15 cellular contexts compared by ENCODE assay signal in genomic region chr16:88489163-88489721, GRCh38.
"Had no signal": no experiment of that assay in that cellular context is flagged by ENCODE, and none has a peak within 500 bp of the region (broad histone marks: within the 10 kb centered on the region; RNA-seq: fewer than 3 reads in every experiment).

No MANE protein-coding gene starts in this region.

- H3K36me3 ChIP-seq: left lung, sigmoid colon had no signal

- H3K4me1 ChIP-seq: left lung, sigmoid colon had no signal

- H3K27me3 ChIP-seq: left lung had no signal

- ATAC-seq: activated CD8-positive, alpha-beta T cell treated with anti-CD3 and anti-CD28 coated beads for 36 hours; activated naive CD4-positive, alpha-beta T cell treated with anti-CD3 and anti-CD28 coated beads, Interleukin-2, amount 50 U/mL, for 72 hours; activated T-cell treated with anti-CD3 and anti-CD28 coated beads, Interleukin-2, amount 50 U/mL, for 4 hours; esophagus mucosa; left lung; T-helper 17 cell; WTC11 had no signal

- H3K9me3 ChIP-seq: left lung, sigmoid colon had no signal

- H3K27ac ChIP-seq: left lung, sigmoid colon had no signal

- DNase-seq: activated CD4-positive, alpha-beta T cell treated with anti-CD3 and anti-CD28 coated beads for 48 hours; activated CD8-positive, alpha-beta T cell treated with anti-CD3 and anti-CD28 coated beads for 36 hours; activated effector memory CD4-positive, alpha-beta T cell treated with Interleukin-2 at 50 U/mL for 16 hours; activated T-cell treated with anti-CD3 and anti-CD28 coated beads, Interleukin-2, amount 50 U/mL, for 4 hours; caudate nucleus; islet precursor cell; left lung; sigmoid colon; stimulated activated CD4-positive, alpha-beta T cell treated with anti-CD3 and anti-CD28 coated beads, Interleukin-12 subunit alpha, Interleukin-12 subunit beta, amount 100 ng/mL, for 4 hours; stimulated activated CD4-positive, alpha-beta T cell treated with anti-CD3 and anti-CD28 coated beads, Interleukin-2, amount 100 ng/mL, for 48 hours; stimulated activated naive CD4-positive, alpha-beta T cell; T-helper 17 cell had no signal

- H3K4me3 ChIP-seq: left lung, sigmoid colon had no signal
